24 cellular contexts compared by ENCODE assay signal in genomic region chr1:92504751-92505692, GRCh38. TPM values are rescaled to one million over a fixed set of nuclear protein-coding genes. Genes with fewer than 3 reads are reported as not detected.
DNase-seq lines count a peak whose midpoint lies in the region; ATAC-seq lines count a peak whose summit lies in the region.
"Had no signal": no experiment of that assay in that cellular context is flagged by ENCODE, and none has a peak within 500 bp of the region (broad histone marks: within the 10 kb centered on the region; RNA-seq: fewer than 3 reads in every experiment).

No MANE protein-coding gene starts in this region.

- peaks cover 20% of the 10 kb centered on the region for H3K36me3 Mint-ChIP-seq in activated CD4-positive, alpha-beta T cell treated with anti-CD3 and anti-CD28 coated beads for 36 hours (ENCODE audit: low read depth)
- peaks cover 2% of the 10 kb centered on the region for H3K36me3 Mint-ChIP-seq in activated naive CD8-positive, alpha-beta T cell treated with anti-CD3 and anti-CD28 coated beads, Interleukin-2, amount 10 ng/mL, durations not matched to agents 7 days and 5 days
- H3K36me3 Mint-ChIP-seq in stimulated activated memory B cell treated with anti-CD40 and anti-IgM and Interleukin-4, amounts not matched to agents 10 μg/mL and 1 μg/mL and 100 μg/mL, for 72 hours = peaks cover 5% of the 10 kb centered on the region
- H3K36me3 Mint-ChIP-seq: mesothelial cell of epicardium, T-cell had no signal

- CTCF ChIA-PET in activated CD4-positive, alpha-beta T cell treated with anti-CD3 and anti-CD28 coated beads for 36 hours (lab: Charles Lee) = interaction anchor here (0.6 to 1.1 kb wide), 3 partner anchors 15 to 936 kb away, joined by 3 to 5 read pairs (median 3); no protein-coding TSS in a partner anchor

- POLR2A ChIA-PET in activated CD4-positive, alpha-beta T cell treated with anti-CD3 and anti-CD28 coated beads for 36 hours (lab: Charles Lee) = no interaction called here
- POLR2A ChIA-PET in activated naive CD8-positive, alpha-beta T cell treated with anti-CD3 and anti-CD28 coated beads, Interleukin-2, amount 10 ng/mL, durations not matched to agents 7 days and 5 days (lab: Charles Lee) = interaction anchor here (3.5 kb wide), 1 partner anchor 19 kb away, joined by 20 read pairs; the partner anchor contains the start of gene GFI1

- no peak overlapping the region for H3K4me3 Mint-ChIP-seq in activated CD4-positive, alpha-beta T cell treated with anti-CD3 and anti-CD28 coated beads for 36 hours
- no peak overlapping the region for H3K4me3 Mint-ChIP-seq in activated naive CD8-positive, alpha-beta T cell treated with anti-CD3 and anti-CD28 coated beads, Interleukin-2, amount 10 ng/mL, durations not matched to agents 7 days and 5 days
- H3K4me3 Mint-ChIP-seq in stimulated activated memory B cell treated with anti-CD40 and anti-IgM and Interleukin-4, amounts not matched to agents 10 μg/mL and 1 μg/mL and 100 μg/mL, for 72 hours = no peak overlapping the region
- H3K4me3 Mint-ChIP-seq: mesothelial cell of epicardium, neural crest cell, T-cell had no signal

- H3K4me1 Mint-ChIP-seq in activated CD4-positive, alpha-beta T cell treated with anti-CD3 and anti-CD28 coated beads for 36 hours = peaks cover 40% of the 10 kb centered on the region
- H3K4me1 Mint-ChIP-seq in activated naive CD8-positive, alpha-beta T cell treated with anti-CD3 and anti-CD28 coated beads, Interleukin-2, amount 10 ng/mL, durations not matched to agents 7 days and 5 days = peaks cover 23% of the 10 kb centered on the region
- peaks cover 32% of the 10 kb centered on the region for H3K4me1 Mint-ChIP-seq in stimulated activated memory B cell treated with anti-CD40 and anti-IgM and Interleukin-4, amounts not matched to agents 10 μg/mL and 1 μg/mL and 100 μg/mL, for 72 hours
- H3K4me1 Mint-ChIP-seq: mesothelial cell of epicardium, neural crest cell had no signal

- peak; percentile 31 for ATAC-seq in activated CD4-positive, alpha-beta T cell treated with anti-CD3 and anti-CD28 coated beads for 36 hours
- ATAC-seq in HG03432 (IDR thresholded peaks at IDR 0.05; ENCODE audit: unreplicated experiment) (peak; percentile 20), GM18870 (IDR thresholded peaks at IDR 0.05; ENCODE audit: unreplicated experiment) (no peak)
- ATAC-seq in activated naive CD8-positive, alpha-beta T cell treated with anti-CD3 and anti-CD28 coated beads, Interleukin-2, amount 10 ng/mL, durations not matched to agents 7 days and 5 days (ENCODE audit: low read depth) = peak; percentile 15
- peak; percentile 65 for ATAC-seq in stimulated activated memory B cell treated with anti-CD40 and anti-IgM and Interleukin-4, amounts not matched to agents 10 μg/mL and 1 μg/mL and 100 μg/mL, for 72 hours

- intact Hi-C loops in activated CD4-positive, alpha-beta T cell treated with anti-CD3 and anti-CD28 coated beads for 36 hours (cut with DNase I, micrococcal nuclease) = loop anchor here (1.0 to 5.0 kb wide), 3 partner anchors 14 to 32 kb away; no protein-coding TSS in a partner anchor

- no peaks in the 10 kb centered on the region for H3K9me3 Mint-ChIP-seq in activated CD4-positive, alpha-beta T cell treated with anti-CD3 and anti-CD28 coated beads for 36 hours (ENCODE audit: low read depth)
- H3K9me3 Mint-ChIP-seq in activated naive CD8-positive, alpha-beta T cell treated with anti-CD3 and anti-CD28 coated beads, Interleukin-2, amount 10 ng/mL, durations not matched to agents 7 days and 5 days = no peaks in the 10 kb centered on the region
- peaks cover 5% of the 10 kb centered on the region for H3K9me3 Mint-ChIP-seq in stimulated activated memory B cell treated with anti-CD40 and anti-IgM and Interleukin-4, amounts not matched to agents 10 μg/mL and 1 μg/mL and 100 μg/mL, for 72 hours
- H3K9me3 Mint-ChIP-seq: neural crest cell had no signal

- H3K27me3 Mint-ChIP-seq in activated CD4-positive, alpha-beta T cell treated with anti-CD3 and anti-CD28 coated beads for 36 hours = no peaks in the 10 kb centered on the region
- no peaks in the 10 kb centered on the region for H3K27me3 Mint-ChIP-seq in activated naive CD8-positive, alpha-beta T cell treated with anti-CD3 and anti-CD28 coated beads, Interleukin-2, amount 10 ng/mL, durations not matched to agents 7 days and 5 days
- H3K27me3 Mint-ChIP-seq in stimulated activated memory B cell treated with anti-CD40 and anti-IgM and Interleukin-4, amounts not matched to agents 10 μg/mL and 1 μg/mL and 100 μg/mL, for 72 hours = no peaks in the 10 kb centered on the region
- H3K27me3 Mint-ChIP-seq: T-cell had no signal

- peak overlapping the region; percentile 60 for H3K27ac Mint-ChIP-seq in activated CD4-positive, alpha-beta T cell treated with anti-CD3 and anti-CD28 coated beads for 36 hours
- H3K27ac Mint-ChIP-seq in activated naive CD8-positive, alpha-beta T cell treated with anti-CD3 and anti-CD28 coated beads, Interleukin-2, amount 10 ng/mL, durations not matched to agents 7 days and 5 days = no peak overlapping the region
- H3K27ac Mint-ChIP-seq in stimulated activated memory B cell treated with anti-CD40 and anti-IgM and Interleukin-4, amounts not matched to agents 10 μg/mL and 1 μg/mL and 100 μg/mL, for 72 hours = peak overlapping the region; percentile 43
- H3K27ac Mint-ChIP-seq: mesothelial cell of epicardium had no signal

- DNase-seq in activated CD4-positive, alpha-beta T cell treated with anti-CD3 and anti-CD28 coated beads for 36 hours = no peak
- DNase-seq in activated CD4-positive, alpha-beta T cell treated with anti-CD3 and anti-CD28 coated beads for 48 hours = no peak
- no peak for DNase-seq in activated naive CD8-positive, alpha-beta T cell treated with anti-CD3 and anti-CD28 coated beads, Interleukin-2, amount 10 ng/mL, durations not matched to agents 7 days and 5 days
- DNase-seq in NCI-H345 (lab: John Stamatoyannopoulos, UW) (no peak), NCI-H82 (lab: John Stamatoyannopoulos, UW) (no peak)
- DNase-seq: activated gamma-delta T cell treated with Interleukin-2 at 50 U/mL for 16 hours; C1 segment of cervical spinal cord; cortex of kidney; DMS153; H7; hippocampal formation; IMR-90; kidney; NCI-H1092; NCI-H2081; Right ventricle myocardium superior; stimulated activated CD4-positive, alpha-beta T cell treated with anti-CD3 and anti-CD28 coated beads, Interleukin-4, amount 100 ng/mL, for 1 hour; T-cell; testis had no signal

RNA-seq across cellular contexts. Expression of gene GFI1, which starts 18.3 kb away (rescaled TPM):
- total RNA-seq in activated CD4-positive, alpha-beta T cell treated with anti-CD3 and anti-CD28 coated beads for 36 hours = 10 to 100 TPM; 47.7 to 53.7 TPM
- total RNA-seq in activated naive CD8-positive, alpha-beta T cell treated with anti-CD3 and anti-CD28 coated beads, Interleukin-2, amount 10 ng/mL, durations not matched to agents 7 days and 5 days = 10 to 100 TPM; 52.2 to 56.4 TPM
